Comparison of ENCODE assay signal across 8 cellular contexts in the genomic region with DNA sequence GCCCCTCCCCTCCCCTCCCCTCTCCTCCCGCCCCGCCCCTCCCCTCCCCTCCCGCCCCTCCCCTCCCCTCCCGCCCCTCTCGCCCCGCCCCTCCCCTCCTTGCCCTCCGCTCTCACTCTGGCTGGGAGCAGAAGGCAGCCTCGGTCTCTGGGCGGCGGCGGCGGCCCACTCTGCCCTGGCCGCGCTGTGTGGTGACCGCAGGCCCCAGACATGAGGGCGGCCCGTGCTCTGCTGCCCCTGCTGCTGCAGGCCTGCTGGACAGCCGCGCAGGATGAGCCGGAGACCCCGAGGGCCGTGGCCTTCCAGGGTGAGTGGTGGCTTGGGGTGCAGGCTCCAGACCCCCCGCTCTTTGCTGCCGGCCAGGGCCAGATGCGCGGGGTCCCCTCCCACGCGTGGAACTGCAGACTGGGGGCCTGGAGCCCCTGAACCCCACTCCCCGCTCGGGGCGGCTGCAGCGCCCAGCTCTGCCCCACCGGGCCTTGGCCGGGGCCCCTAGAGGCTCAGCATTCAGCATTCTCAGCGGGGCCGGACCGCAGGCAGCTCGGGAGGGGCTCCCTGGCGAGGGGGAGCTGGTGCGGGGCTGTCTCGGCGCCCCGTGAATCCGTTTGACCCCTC. TPM values are rescaled to one million over a fixed set of nuclear protein-coding genes. Genes with fewer than 3 reads are reported as not detected.
DNase-seq lines count a peak whose midpoint lies in the region; ATAC-seq, FAIRE-seq and TF ChIP-seq lines count a peak whose summit lies in the region.

A gene with protein sequence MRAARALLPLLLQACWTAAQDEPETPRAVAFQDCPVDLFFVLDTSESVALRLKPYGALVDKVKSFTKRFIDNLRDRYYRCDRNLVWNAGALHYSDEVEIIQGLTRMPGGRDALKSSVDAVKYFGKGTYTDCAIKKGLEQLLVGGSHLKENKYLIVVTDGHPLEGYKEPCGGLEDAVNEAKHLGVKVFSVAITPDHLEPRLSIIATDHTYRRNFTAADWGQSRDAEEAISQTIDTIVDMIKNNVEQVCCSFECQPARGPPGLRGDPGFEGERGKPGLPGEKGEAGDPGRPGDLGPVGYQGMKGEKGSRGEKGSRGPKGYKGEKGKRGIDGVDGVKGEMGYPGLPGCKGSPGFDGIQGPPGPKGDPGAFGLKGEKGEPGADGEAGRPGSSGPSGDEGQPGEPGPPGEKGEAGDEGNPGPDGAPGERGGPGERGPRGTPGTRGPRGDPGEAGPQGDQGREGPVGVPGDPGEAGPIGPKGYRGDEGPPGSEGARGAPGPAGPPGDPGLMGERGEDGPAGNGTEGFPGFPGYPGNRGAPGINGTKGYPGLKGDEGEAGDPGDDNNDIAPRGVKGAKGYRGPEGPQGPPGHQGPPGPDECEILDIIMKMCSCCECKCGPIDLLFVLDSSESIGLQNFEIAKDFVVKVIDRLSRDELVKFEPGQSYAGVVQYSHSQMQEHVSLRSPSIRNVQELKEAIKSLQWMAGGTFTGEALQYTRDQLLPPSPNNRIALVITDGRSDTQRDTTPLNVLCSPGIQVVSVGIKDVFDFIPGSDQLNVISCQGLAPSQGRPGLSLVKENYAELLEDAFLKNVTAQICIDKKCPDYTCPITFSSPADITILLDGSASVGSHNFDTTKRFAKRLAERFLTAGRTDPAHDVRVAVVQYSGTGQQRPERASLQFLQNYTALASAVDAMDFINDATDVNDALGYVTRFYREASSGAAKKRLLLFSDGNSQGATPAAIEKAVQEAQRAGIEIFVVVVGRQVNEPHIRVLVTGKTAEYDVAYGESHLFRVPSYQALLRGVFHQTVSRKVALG (plus strand): TSS at position 130 of the 615 bp plus-strand sequence. CDS start 81 bp downstream, at position 211.

- no peak for TF ChIP-seq CTCF in bronchial epithelial cell (IDR thresholded peaks at IDR 0.05; ENCODE audit: insufficient read depth, low read length, severe bottlenecking)
- no peak for TF ChIP-seq CTCF in sigmoid colon (IDR thresholded peaks at IDR 0.05)

- H3K27me3 ChIP-seq in bronchial epithelial cell (ENCODE audit: control insufficient read depth, insufficient read depth, low read length), result peaks cover 5% of the 10 kb centered on the region
- H3K27me3 ChIP-seq in sigmoid colon, result no peaks in the 10 kb centered on the region

- H3K36me3 ChIP-seq in bronchial epithelial cell (ENCODE audit: control insufficient read depth, insufficient read depth, low read length), result no peaks in the 10 kb centered on the region
- peaks cover 20 to 32% (median 23%) of the 10 kb centered on the region in 4 donors for H3K36me3 ChIP-seq in sigmoid colon

- peaks cover 0 to 70% (median 65%) of the 10 kb centered on the region in 4 donors for H3K4me1 ChIP-seq in sigmoid colon

- FAIRE-seq in bronchial epithelial cell (lab: Jason Lieb, UNC), result no peak

- TF ChIP-seq EP300 in sigmoid colon (IDR thresholded peaks at IDR 0.05), result no peak

- ATAC-seq in GM18517 (IDR thresholded peaks at IDR 0.05; ENCODE audit: unreplicated experiment), result no peak

- WGBS in sigmoid colon, 2 donors, result 1 to 2% methylated on average over 37 to 38 of the region's 44 CpGs

- DNase-seq in NCI-H82 (lab: John Stamatoyannopoulos, UW) (peak; percentile 73), NCI-H82 treated with DMSO at 0.1 percent for 48 hours (lab: John Stamatoyannopoulos, UW; ENCODE audit: unreplicated experiment) (no peak), RPMI8226 (peak; percentile 49), bronchial epithelial cell (ENCODE audit: low read depth) (no peak), sigmoid colon (peak; percentile 91)
- DNase-seq in activated CD4-positive, alpha-beta T cell treated with anti-CD3 and anti-CD28 coated beads, Interleukin-2, amount 50 U/mL, for 1 hour, result no peak

- peak; percentile 73 to 82 for TF ChIP-seq POLR2A in sigmoid colon (IDR thresholded peaks at IDR 0.05)

- peak within 1 kb of the TSS; percentile 95 to 98 (median 98) for H3K27ac ChIP-seq in sigmoid colon

- intact Hi-C loops in sigmoid colon (cut with DNase I), result loop anchor here (2.0 kb wide), 1 partner anchor 41 kb away; no protein-coding TSS in a partner anchor

- H3K9me3 ChIP-seq in iPS-18c (ENCODE audit: control insufficient read depth, insufficient read depth, low read length), result no peaks in the 10 kb centered on the region
- H3K9me3 ChIP-seq in sigmoid colon, result no peaks in the 10 kb centered on the region

- H3K4me3 ChIP-seq in bronchial epithelial cell (ENCODE audit: low read depth, low read length) (peak within 1 kb of the TSS; percentile 33), iPS-18c (ENCODE audit: insufficient read depth, low read depth, low read length) (peak within 1 kb of the TSS; percentile 70), sigmoid colon (peak within 1 kb of the TSS; percentile 79 to 99 (median 94))

RNA-seq across cellular contexts. Expression of the gene that starts here (rescaled TPM):
- total RNA-seq in bronchial epithelial cell (1.9 and 12.9 TPM in 2 replicates), sigmoid colon (1,000 to 10,000 TPM in 2 of 4 donors, 100 to 1,000 TPM in 2; 622 to 1,755 (median 1,184) TPM)
- polyA plus RNA-seq in sigmoid colon, result 100 to 1,000 TPM in 1 of 3 donors, 10 to 100 TPM in 2; 14.3 to 131 (median 28.2) TPM

Comparison
In these comparisons a context has a peak if more than half of its experiments do, and no peak if none do; other contexts are left out.
1. RNA of the gene that starts here (total RNA-seq): 622 to 1,755 TPM in sigmoid colon; 1.9 to 12.9 TPM in bronchial epithelial cell; every median in the first group is over 10 times any median in the second.
2. DNase-seq: peak in NCI-H82 (single experiment), RPMI8226 (single experiment) and sigmoid colon (single experiment); none in NCI-H82 treated with DMSO at 0.1 percent for 48 hours (single experiment), bronchial epithelial cell (single experiment) and activated CD4-positive, alpha-beta T cell treated with anti-CD3 and anti-CD28 coated beads, Interleukin-2, amount 50 U/mL, for 1 hour (single experiment).
3. H3K4me3 ChIP-seq: peak in every context shown above with its lines; median percentile 94 in sigmoid colon; 70 in iPS-18c; 33 in bronchial epithelial cell.